In the genomic region with DNA sequence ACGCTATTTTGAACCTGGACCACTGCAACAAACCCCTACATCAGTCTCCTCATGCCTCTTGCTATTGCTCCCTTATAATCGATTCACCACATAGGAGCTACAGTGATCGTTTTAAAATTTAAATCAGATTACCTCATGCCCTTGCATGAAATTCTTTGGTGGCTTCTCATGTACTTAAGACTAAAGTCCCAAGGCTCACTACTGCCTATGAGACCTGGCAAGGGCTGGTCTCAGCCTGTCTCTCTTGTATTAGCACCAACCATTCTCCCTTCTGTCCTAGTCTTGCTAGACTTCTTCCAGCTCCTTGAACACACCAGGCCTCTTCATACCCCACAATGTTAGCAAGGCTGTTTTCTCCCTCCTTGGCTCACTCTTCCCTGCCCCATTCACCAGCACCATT, we compare ENCODE assay signal across 28 cellular contexts. TPM values are rescaled to one million over a fixed set of nuclear protein-coding genes. Genes with fewer than 3 reads are reported as not detected.
DNase-seq lines count a peak whose midpoint lies in the region; ATAC-seq, FAIRE-seq and TF ChIP-seq lines count a peak whose summit lies in the region.
"Had no signal": no experiment of that assay in that cellular context is flagged by ENCODE, and none has a peak within 500 bp of the region (broad histone marks: within the 10 kb centered on the region; RNA-seq: fewer than 3 reads in every experiment).

No MANE protein-coding gene starts in this region.

- H3K9ac ChIP-seq in HCT116 (ENCODE audit: low read length) (no peak overlapping the region), liver (ENCODE audit: low read depth in 1 of 2, low read length in 2 of 2) (no peak overlapping the region)
- H3K9ac ChIP-seq: BLaER1 treated with 17β-estradiol and CSF1 and Interleukin-3, amounts not matched to agents 10 nM and 100 nM had no signal

- intact Hi-C loops in HCT116 (cut with micrococcal nuclease) = no loop called here
- intact Hi-C loops in activated CD4-positive, alpha-beta T cell treated with anti-CD3 and anti-CD28 coated beads for 36 hours (cut with DNase I, micrococcal nuclease) = no loop called here

- POLR2A ChIA-PET in HCT116 (lab: Charles Lee) = no interaction called here
- POLR2A ChIA-PET in activated CD4-positive, alpha-beta T cell treated with anti-CD3 and anti-CD28 coated beads for 36 hours (lab: Charles Lee) = no interaction called here

- DNase-seq in HCT116 (ENCODE audit: low read depth, low spot score) (no peak), small intestine (peak; percentile 54), COLO829 (ENCODE audit: low spot score) (no peak)
- no peak for DNase-seq in activated CD4-positive, alpha-beta T cell treated with anti-CD3 and anti-CD28 coated beads for 36 hours
- DNase-seq in activated effector memory CD4-positive, alpha-beta T cell treated with Interleukin-2 at 50 U/mL for 16 hours = no peak
- DNase-seq: activated CD4-positive, alpha-beta T cell treated with anti-CD3 and anti-CD28 coated beads for 1 hour; activated CD8-positive, alpha-beta T cell treated with anti-CD3 and anti-CD28 coated beads, Interleukin-2, amount 10 ng/mL, durations not matched to agents 7 days and 5 days; central memory CD4-positive, alpha-beta T cell; dermis blood vessel endothelial cell; DND-41; hippocampal formation; Kasumi-1; NCI-H1417 treated with DMSO at 0.1 percent for 48 hours; NCI-H2081; NCI-H526 treated with DMSO at 0.1 percent for 48 hours; SHP77 treated with DMSO at 0.1 percent for 48 hours; sigmoid colon; stimulated activated CD4-positive, alpha-beta T cell treated with anti-CD3 and anti-CD28 coated beads, Interleukin-4, amount 100 ng/mL, for 1 hour had no signal

- H3K9me3 ChIP-seq in HCT116 (ENCODE audit: control insufficient read depth in 1 of 2, insufficient read depth in 1 of 2, low read depth in 1 of 2, low read length in 2 of 2) = no peaks in the 10 kb centered on the region
- no peaks in the 10 kb centered on the region for H3K9me3 ChIP-seq in liver (ENCODE audit: control insufficient read depth in 4 of 4, low read length in 3 of 4)
- no peaks in the 10 kb centered on the region for H3K9me3 ChIP-seq in small intestine (ENCODE audit: control insufficient read depth, low read depth)
- H3K9me3 ChIP-seq: BLaER1 treated with 17β-estradiol and CSF1 and Interleukin-3, amounts not matched to agents 10 nM and 100 nM; gastroesophageal sphincter; neutrophil; prostate gland; sigmoid colon; tibial nerve had no signal

- FAIRE-seq in small intestine (lab: Jason Lieb, UNC) = no peak

- peaks cover 24 to 47% of the 10 kb centered on the region in 2 experiments for H3K4me1 ChIP-seq in HCT116 (ENCODE audit: control insufficient read depth in 1 of 2, insufficient read depth in 2 of 2, low read length in 2 of 2)
- peaks cover 16 to 72% (median 66%) of the 10 kb centered on the region in 4 donors for H3K4me1 ChIP-seq in liver (ENCODE audit: control insufficient read depth in 4 of 4, insufficient read depth in 4 of 4, low read length in 3 of 4)
- H3K4me1 ChIP-seq in small intestine (ENCODE audit: control insufficient read depth in 2 of 2, insufficient read depth in 1 of 2, low read depth in 1 of 2, low read length in 1 of 2) = peaks cover 6 to 22% of the 10 kb centered on the region in 2 donors
- H3K4me1 ChIP-seq: prostate gland had no signal

- ATAC-seq in HCT116 = peak; percentile 39
- no peak for ATAC-seq in activated CD4-positive, alpha-beta T cell treated with anti-CD3 and anti-CD28 coated beads for 36 hours
- ATAC-seq: activated CD8-positive, alpha-beta T cell treated with anti-CD3 and anti-CD28 coated beads, Interleukin-2, amount 10 ng/mL, durations not matched to agents 7 days and 5 days; gastroesophageal sphincter; Panc1 had no signal

- TF ChIP-seq POLR2A in HCT116 (IDR thresholded peaks at IDR 0.05; ENCODE audit: borderline replicate concordance, extremely low read depth, insufficient read depth, insufficient read length) = no peak

- H3K27me3 ChIP-seq in HCT116 (ENCODE audit: insufficient read depth, low read length) (no peaks in the 10 kb centered on the region), liver (ENCODE audit: control insufficient read depth in 4 of 4, insufficient read depth in 4 of 4, low read length in 3 of 4) (no peaks in the 10 kb centered on the region), small intestine (ENCODE audit: control insufficient read depth in 2 of 2, insufficient read depth in 2 of 2, low read length in 2 of 2) (no peaks in the 10 kb centered on the region)
- H3K27me3 ChIP-seq: BLaER1 treated with 17β-estradiol and CSF1 and Interleukin-3, amounts not matched to agents 10 nM and 100 nM; gastroesophageal sphincter; neutrophil; sigmoid colon; tibial nerve had no signal

- peak overlapping the region; percentile 49 for H3K4me2 ChIP-seq in HCT116 (ENCODE audit: low read length)

- peak overlapping the region in 3 of 5 experiments; percentile 8 to 78 (median 25) for H3K27ac Mint-ChIP-seq in brain
- H3K27ac Mint-ChIP-seq in activated CD4-positive, alpha-beta T cell treated with anti-CD3 and anti-CD28 coated beads for 36 hours = no peak overlapping the region
- H3K27ac Mint-ChIP-seq: activated CD8-positive, alpha-beta T cell treated with anti-CD3 and anti-CD28 coated beads, Interleukin-2, amount 10 ng/mL, durations not matched to agents 7 days and 5 days; memory B cell; T-helper 2 cell treated with Interferon-gamma antibody and Interleukin-4, amounts not matched to agents 5 μg/mL and 100 μg/mL, for 36 hours had no signal

- H3K36me3 Mint-ChIP-seq in brain = peaks cover 36% of the 10 kb centered on the region
- peaks cover 42% of the 10 kb centered on the region for H3K36me3 Mint-ChIP-seq in activated CD4-positive, alpha-beta T cell treated with anti-CD3 and anti-CD28 coated beads for 36 hours (ENCODE audit: low read depth)

- TF ChIP-seq CTCF in HCT116 (IDR thresholded peaks at IDR 0.05 in 2 of 3, conservative IDR thresholded peaks at IDR 0.05 in 1 of 3; ENCODE audit: borderline replicate concordance in 1 of 3, insufficient read depth in 1 of 3, low read depth in 2 of 3, low read length in 2 of 3) = no peak
- no peak for TF ChIP-seq CTCF in brain (conservative IDR thresholded peaks at IDR 0.05)
- TF ChIP-seq CTCF in liver (IDR thresholded peaks at IDR 0.05; ENCODE audit: low read depth, low read length, missing input control) = no peak

- CTCF ChIA-PET in HCT116 (lab: Charles Lee) = no interaction called here
- CTCF ChIA-PET in activated CD4-positive, alpha-beta T cell treated with anti-CD3 and anti-CD28 coated beads for 36 hours (lab: Charles Lee) = no interaction called here

- H4K20me1 ChIP-seq in HCT116 (ENCODE audit: insufficient read depth) = no peaks in the 10 kb centered on the region

- peak overlapping the region; percentile 77 for H3K27ac ChIP-seq in HCT116 (ENCODE audit: low read depth, low read length)
- peak overlapping the region; percentile 19 to 77 for H3K27ac ChIP-seq in liver (ENCODE audit: low read depth in 1 of 2, low read length in 2 of 2)
- H3K27ac ChIP-seq in small intestine (ENCODE audit: low read depth in 1 of 2, low read length in 1 of 2) = peak overlapping the region; percentile 67 to 89
- H3K27ac ChIP-seq: gastroesophageal sphincter, neutrophil, sigmoid colon, tibial nerve had no signal

- H3K4me1 Mint-ChIP-seq in brain = peaks cover 19% of the 10 kb centered on the region
- peaks cover 38% of the 10 kb centered on the region for H3K4me1 Mint-ChIP-seq in activated CD4-positive, alpha-beta T cell treated with anti-CD3 and anti-CD28 coated beads for 36 hours

- BruUV-seq in HCT116 (replicated peaks; lab: Mats Ljungman, UMichigan) = no TSS peak

- TF ChIP-seq RAD21 in HCT116 (IDR thresholded peaks at IDR 0.05; ENCODE audit: low read depth) = no peak
- no peak for TF ChIP-seq RAD21 in liver (IDR thresholded peaks at IDR 0.05)

- H3K36me3 ChIP-seq in HCT116 (ENCODE audit: control insufficient read depth in 1 of 2, insufficient read depth in 2 of 2, low read length in 2 of 2) = peaks cover 11 to 13% of the 10 kb centered on the region in 2 experiments
- peaks cover 0 to 16% (median 4%) of the 10 kb centered on the region in 4 donors for H3K36me3 ChIP-seq in liver (ENCODE audit: control insufficient read depth in 4 of 4, insufficient read depth in 3 of 4, low read depth in 1 of 4, low read length in 3 of 4)
- H3K36me3 ChIP-seq in small intestine (ENCODE audit: control insufficient read depth in 2 of 2, insufficient read depth in 2 of 2, low read length in 2 of 2) = peaks cover 11 to 16% of the 10 kb centered on the region in 2 donors
- H3K36me3 ChIP-seq: prostate gland had no signal

- H2AFZ ChIP-seq in HCT116 (ENCODE audit: low read depth, low read length, poor library complexity, severe bottlenecking) = no peak overlapping the region

- H3K4me3 Mint-ChIP-seq in brain = peak overlapping the region in 1 of 5 experiments; percentile 29
- no peak overlapping the region for H3K4me3 Mint-ChIP-seq in activated CD4-positive, alpha-beta T cell treated with anti-CD3 and anti-CD28 coated beads for 36 hours
- H3K4me3 Mint-ChIP-seq: activated CD8-positive, alpha-beta T cell treated with anti-CD3 and anti-CD28 coated beads, Interleukin-2, amount 10 ng/mL, durations not matched to agents 7 days and 5 days; memory B cell; T-helper 2 cell treated with Interferon-gamma antibody and Interleukin-4, amounts not matched to agents 5 μg/mL and 100 μg/mL, for 36 hours had no signal

- H3K9me3 Mint-ChIP-seq in brain = no peaks in the 10 kb centered on the region
- no peaks in the 10 kb centered on the region for H3K9me3 Mint-ChIP-seq in activated CD4-positive, alpha-beta T cell treated with anti-CD3 and anti-CD28 coated beads for 36 hours (ENCODE audit: low read depth)
- H3K9me3 Mint-ChIP-seq: memory B cell; T-helper 2 cell treated with Interferon-gamma antibody and Interleukin-4, amounts not matched to agents 5 μg/mL and 100 μg/mL, for 36 hours had no signal

- no peaks in the 10 kb centered on the region for H3K9me2 ChIP-seq in HCT116 (ENCODE audit: insufficient read depth)

- RAD21 ChIA-PET in HCT116 (lab: Charles Lee; ENCODE audit: low non-redundant PET in 1 of 2, low total read pairs in 2 of 2, uncharacterized antibody in 2 of 2, unreplicated experiment in 2 of 2) = no interaction called here

- 44% methylated on average over 3 of the region's 3 CpGs for WGBS in liver
- WGBS in small intestine, 3 donors = 15 to 66% (median 34%) methylated on average over 3 of the region's 3 CpGs

- no peaks in the 10 kb centered on the region for H3K27me3 Mint-ChIP-seq in brain
- no peaks in the 10 kb centered on the region for H3K27me3 Mint-ChIP-seq in activated CD4-positive, alpha-beta T cell treated with anti-CD3 and anti-CD28 coated beads for 36 hours
- H3K27me3 Mint-ChIP-seq: memory B cell had no signal

- H3K4me3 ChIP-seq in HCT116 (replicated peaks in 1 of 2; ENCODE audit: low read depth in 1 of 2, low read length in 2 of 2) (no peak overlapping the region), liver (ENCODE audit: low read depth in 1 of 3, low read length in 3 of 3) (no peak overlapping the region), small intestine (ENCODE audit: low read depth in 1 of 2, low read length in 2 of 2) (no peak overlapping the region)
- H3K4me3 ChIP-seq: BLaER1 treated with 17β-estradiol and CSF1 and Interleukin-3, amounts not matched to agents 10 nM and 100 nM; gastroesophageal sphincter; prostate gland; sigmoid colon; tibial nerve had no signal

- H3K79me2 ChIP-seq in HCT116 (ENCODE audit: insufficient read depth, low read length) = peaks cover 36% of the 10 kb centered on the region

RNA-seq across cellular contexts. Expression of a gene that starts 6.5 kb away (rescaled TPM):
- total RNA-seq in HCT116 (2021; ENCODE audit: unreplicated experiment) (42.8 TPM), liver (10 to 100 TPM; 25.3 to 32.0 TPM)
- polyA plus RNA-seq in HCT116 (2012) = 18.5 and 25.1 TPM in 2 replicates
- polyA plus RNA-seq in brain (ENCODE audit: insufficient read depth, low read depth, low replicate concordance) (47.0 TPM), liver (10 to 100 TPM; 14.7 to 20.1 TPM), small intestine (10 to 100 TPM; 43.4 to 68.4 (median 44.9) TPM)
- 10 to 100 TPM; 58.0 to 62.0 TPM for total RNA-seq in activated CD4-positive, alpha-beta T cell treated with anti-CD3 and anti-CD28 coated beads for 36 hours
